Comparison of ENCODE assay signal across 26 cellular contexts in the genomic region with DNA sequence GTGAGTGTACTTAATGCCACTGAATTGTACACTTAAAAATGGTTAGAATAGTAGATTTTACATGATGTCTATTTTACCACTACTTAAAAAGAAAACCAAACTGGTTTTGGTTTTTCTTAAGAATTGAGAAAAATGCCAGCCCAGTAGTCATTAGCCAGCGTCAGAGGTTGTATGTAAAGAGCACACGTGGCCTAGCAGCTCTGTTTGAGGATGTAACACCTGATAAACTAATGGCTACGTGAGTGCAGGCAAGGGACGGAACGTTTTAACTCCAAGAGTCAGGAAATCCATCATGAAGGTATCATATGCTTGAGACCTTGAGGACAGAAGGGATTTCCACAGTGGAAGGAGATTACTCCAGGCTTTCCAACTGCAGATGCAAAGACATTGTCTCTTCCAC.
DNase-seq lines count a peak whose midpoint lies in the region; ATAC-seq, FAIRE-seq and TF ChIP-seq lines count a peak whose summit lies in the region.
"Had no signal": no experiment of that assay in that cellular context is flagged by ENCODE, and none has a peak within 500 bp of the region (broad histone marks: within the 10 kb centered on the region; RNA-seq: fewer than 3 reads in every experiment).

No MANE protein-coding gene starts in this region.

- H3K23ac ChIP-seq in H1 (ENCODE audit: insufficient read length) (no peak overlapping the region), mesendoderm (ENCODE audit: low read length) (no peak overlapping the region)

- CTCF ChIA-PET in H1 (lab: Charles Lee; ENCODE audit: partially characterized antibody): interaction anchor here (0.9 to 3.5 kb wide), 4 partner anchors 15 to 100 kb away, joined by 3 to 40 read pairs (median 14); no protein-coding TSS in a partner anchor

- H3K4ac ChIP-seq in H1 (replicated peaks; ENCODE audit: insufficient read length, low read depth, low read length): no peak overlapping the region
- no peak overlapping the region for H3K4ac ChIP-seq in mesendoderm (ENCODE audit: low read depth, low read length)

- 93% methylated on average over 5 of the region's 5 CpGs; no CpG with 5 or more reads in 1 of the 2 experiments for WGBS in H1 (ENCODE audit: extremely low coverage in 1 of 2, insufficient coverage in 1 of 2, insufficient read length in 1 of 2, insufficient replicate concordance in 2 of 2, low coverage in 1 of 2, low lambda C conversion rate in 2 of 2, missing lambda C conversion rate in 1 of 2), 2 experiments
- no CpG with 5 or more reads among the region's 5 CpGs for WGBS in mesendoderm (ENCODE audit: extremely low coverage, insufficient coverage, low lambda C conversion rate)

- peaks cover 66% of the 10 kb centered on the region for H3K36me3 Mint-ChIP-seq in HFFc6 (ENCODE audit: low read depth)
- H3K36me3 Mint-ChIP-seq: CD14-positive monocyte; CD4-positive, alpha-beta memory T cell; CD4-positive, CD25-positive, alpha-beta regulatory T cell; CD8-positive, alpha-beta memory T cell had no signal

- H2AK5ac ChIP-seq in H1 (ENCODE audit: low read depth, low read length): no peak overlapping the region
- no peak overlapping the region for H2AK5ac ChIP-seq in mesendoderm (ENCODE audit: low read length)

- no peaks in the 10 kb centered on the region for H3K36me3 ChIP-seq in H1 (ENCODE audit: control insufficient read depth in 2 of 4, insufficient read depth in 4 of 4, low read length in 3 of 4)
- no peaks in the 10 kb centered on the region for H3K36me3 ChIP-seq in mesendoderm (ENCODE audit: control insufficient read depth, insufficient read depth, low read length)
- H3K36me3 ChIP-seq: BE2C, BLaER1 had no signal

- POLR2A ChIA-PET in H1 (lab: Charles Lee; ENCODE audit: partially characterized antibody): no interaction called here

- H3K9ac ChIP-seq in H1 (replicated peaks in 1 of 4; ENCODE audit: extremely low read depth in 1 of 4, low read depth in 3 of 4, low read length in 3 of 4) (no peak overlapping the region), mesendoderm (ENCODE audit: low read length) (no peak overlapping the region)
- H3K9ac ChIP-seq: BLaER1 had no signal

- no peaks in the 10 kb centered on the region for H3K9me3 ChIP-seq in H1 (ENCODE audit: insufficient read depth in 2 of 2, low read depth in 1 of 2, low read length in 1 of 2)
- H3K9me3 ChIP-seq: BE2C had no signal

- H3K27ac ChIP-seq in H1 (ENCODE audit: low read depth, low read length) (no peak overlapping the region), mesendoderm (ENCODE audit: low read depth, low read length) (no peak overlapping the region)
- H3K27ac ChIP-seq: BLaER1 had no signal

- H3K23me2 ChIP-seq in H1 (ENCODE audit: low read depth, low read length): no peaks in the 10 kb centered on the region

- DNase-seq in HFFc6 (no peak), H1 (ENCODE audit: low read depth in 1 of 2, low spot score in 2 of 2) (no peak), mesendoderm (peak; percentile 81), NCI-H2081 (lab: John Stamatoyannopoulos, UW) (no peak), DMS53 treated with DMSO at 0.1 percent for 48 hours (lab: John Stamatoyannopoulos, UW; ENCODE audit: unreplicated experiment) (no peak), epidermal melanocyte (ENCODE audit: insufficient read length, low spot score) (no peak)
- DNase-seq: 8988T; ACHN; BE2C; C1 segment of cervical spinal cord; CD4-positive, alpha-beta memory T cell; CD4-positive, CD25-positive, alpha-beta regulatory T cell; CD8-positive, alpha-beta memory T cell; COR-L47; DMS 273 treated with DMSO at 0.1 percent for 48 hours; DMS153; DMS53; DMS79 treated with DMSO at 0.1 percent for 48 hours; GF-D8 had no signal

- H3K4me3 ChIP-seq in H1 (ENCODE audit: extremely low read depth in 1 of 4, insufficient read depth in 2 of 4, low read depth in 3 of 4, low read length in 4 of 4) (no peak overlapping the region), mesendoderm (ENCODE audit: low read length) (no peak overlapping the region)
- H3K4me3 ChIP-seq: BLaER1 had no signal

- H3K4me3 Mint-ChIP-seq in HFFc6: no peak overlapping the region
- H3K4me3 Mint-ChIP-seq: CD4-positive, alpha-beta memory T cell; CD4-positive, CD25-positive, alpha-beta regulatory T cell; CD8-positive, alpha-beta memory T cell had no signal

- peaks cover 86% of the 10 kb centered on the region for H3K4me1 Mint-ChIP-seq in HFFc6 (ENCODE audit: low read depth)
- H3K4me1 Mint-ChIP-seq: CD14-positive monocyte had no signal

- H3K79me1 ChIP-seq in H1 (ENCODE audit: low read depth, low read length) (no peaks in the 10 kb centered on the region), mesendoderm (ENCODE audit: low read length) (no peaks in the 10 kb centered on the region)

- H2BK15ac ChIP-seq in H1 (ENCODE audit: low read length): 0 out of 2 replicates have a peak overlapping the region, but pooled peaks have one; percentile 24
- H2BK15ac ChIP-seq in mesendoderm (replicated peaks; ENCODE audit: low read depth): no peak overlapping the region

- H4K91ac ChIP-seq in H1 (replicated peaks; ENCODE audit: insufficient read length, low read length): no peak overlapping the region

- H2BK120ac ChIP-seq in H1 (replicated peaks; ENCODE audit: low read depth, low read length): no peak overlapping the region
- no peak overlapping the region for H2BK120ac ChIP-seq in mesendoderm (ENCODE audit: low read depth, low read length)

- H2BK12ac ChIP-seq in H1 (ENCODE audit: low read depth, low read length): no peak overlapping the region

- no peaks in the 10 kb centered on the region for H3K79me2 ChIP-seq in H1 (ENCODE audit: control insufficient read depth in 1 of 2, insufficient read depth in 2 of 2, low read length in 2 of 2)
- no peaks in the 10 kb centered on the region for H3K79me2 ChIP-seq in mesendoderm (ENCODE audit: control insufficient read depth, insufficient read depth, low read length)

- H3K27me3 Mint-ChIP-seq in HFFc6 (ENCODE audit: insufficient read depth): peaks cover 2% of the 10 kb centered on the region
- H3K27me3 Mint-ChIP-seq: CD8-positive, alpha-beta memory T cell had no signal

- H3K9me3 Mint-ChIP-seq in HFFc6: peaks cover 3% of the 10 kb centered on the region
- H3K9me3 Mint-ChIP-seq: CD8-positive, alpha-beta memory T cell had no signal

- TF ChIP-seq CTCF in HFFc6 (IDR thresholded peaks at IDR 0.05) (no peak), H1 (IDR thresholded peaks at IDR 0.05; ENCODE audit: control extremely low read depth in 1 of 3, insufficient read depth in 1 of 3, low read depth in 1 of 3, low read length in 3 of 3) (no peak)

- peak overlapping the region; percentile 57; the same call in 1 of the 2 replicates for H3K27ac Mint-ChIP-seq in HFFc6
- H3K27ac Mint-ChIP-seq: CD14-positive monocyte; CD4-positive, alpha-beta memory T cell; CD4-positive, CD25-positive, alpha-beta regulatory T cell; CD8-positive, alpha-beta memory T cell had no signal

- H3K14ac ChIP-seq in H1 (ENCODE audit: insufficient read length): no peak overlapping the region

- 0 out of 2 replicates have a peak overlapping the region, but pooled peaks have one; percentile 21 for H2AFZ ChIP-seq in H1 (ENCODE audit: low read length)

- no peak for ATAC-seq in GM21786 (IDR thresholded peaks at IDR 0.05; ENCODE audit: unreplicated experiment)

- H3K4me2 ChIP-seq in H1 (ENCODE audit: insufficient read depth in 1 of 2, low read depth in 2 of 2, low read length in 2 of 2) (no peak overlapping the region), mesendoderm (ENCODE audit: low read length) (no peak overlapping the region)
- H3K4me2 ChIP-seq: BLaER1 had no signal

- FAIRE-seq in H1 (lab: Jason Lieb, UNC): no peak
- FAIRE-seq: A204.1, G401.6, GM12891, GM19239 had no signal

- no peak overlapping the region for H2BK20ac ChIP-seq in H1 (ENCODE audit: low read length)

- H3K27me3 ChIP-seq in H1 (replicated peaks in 1 of 4; ENCODE audit: control insufficient read depth in 3 of 4, extremely low read depth in 1 of 4, insufficient read depth in 3 of 4, low read length in 3 of 4) (no peaks in the 10 kb centered on the region), mesendoderm (ENCODE audit: insufficient read depth, low read length, poor library complexity) (no peaks in the 10 kb centered on the region)
- H3K27me3 ChIP-seq: BE2C, BLaER1 had no signal

- TF ChIP-seq RAD21 in H1 (IDR thresholded peaks at IDR 0.05 in 1 of 2, conservative IDR thresholded peaks at IDR 0.05 in 1 of 2; ENCODE audit: low read depth in 2 of 2, low read length in 2 of 2): no peak

- no peak for TF ChIP-seq EP300 in H1 (IDR thresholded peaks at IDR 0.05; ENCODE audit: borderline replicate concordance in 1 of 2, low read depth in 2 of 2, low read length in 2 of 2)

- H4K8ac ChIP-seq in H1 (ENCODE audit: extremely low read depth, insufficient read depth, low read length): no peak overlapping the region
- no peak overlapping the region for H4K8ac ChIP-seq in mesendoderm (ENCODE audit: low read depth, low read length)

- no peaks in the 10 kb centered on the region for H4K20me1 ChIP-seq in H1 (replicated peaks in 1 of 2; ENCODE audit: control insufficient read depth in 1 of 2, insufficient read depth in 2 of 2, low read length in 2 of 2)
- H4K20me1 ChIP-seq: BLaER1 had no signal

- peaks cover 0 to 3% (median 0%) of the 10 kb centered on the region in 4 experiments; a peak in 2 of 7 replicates for H3K4me1 ChIP-seq in H1 (replicated peaks in 1 of 4; ENCODE audit: control insufficient read depth in 3 of 4, insufficient read depth in 4 of 4, low read length in 3 of 4)
- H3K4me1 ChIP-seq in mesendoderm (ENCODE audit: control insufficient read depth, low read depth, low read length): no peaks in the 10 kb centered on the region
- H3K4me1 ChIP-seq: BLaER1 had no signal

- H4K5ac ChIP-seq in H1 (ENCODE audit: insufficient read length, low read depth, low read length) (no peak overlapping the region), mesendoderm (ENCODE audit: low read length) (no peak overlapping the region)

- H3K56ac ChIP-seq in H1 (replicated peaks; ENCODE audit: insufficient read length, low read depth, low read length) (no peak overlapping the region), mesendoderm (ENCODE audit: low read length) (no peak overlapping the region)

- no peak overlapping the region for H2BK5ac ChIP-seq in H1 (ENCODE audit: low read depth, low read length)
- H2BK5ac ChIP-seq in mesendoderm (ENCODE audit: low read length): no peak overlapping the region

- H3K18ac ChIP-seq in H1 (ENCODE audit: extremely low read depth, low read length): no peak overlapping the region
- no peak overlapping the region for H3K18ac ChIP-seq in mesendoderm (ENCODE audit: low read length)

- TF ChIP-seq POLR2A in H1 (IDR thresholded peaks at IDR 0.05; ENCODE audit: control extremely low read depth in 1 of 2, low read depth in 2 of 2, low read length in 2 of 2): no peak

TF ChIP-seq in H1, 55 proteins besides CTCF, POLR2A, EP300 and RAD21 (continues in another document):
- no peak for TF ChIP-seq POLR2AphosphoS5 (IDR thresholded peaks at IDR 0.05; ENCODE audit: low read depth, low read length)
- TF ChIP-seq ASH2L (IDR thresholded peaks at IDR 0.05; ENCODE audit: low read length): no peak
- TF ChIP-seq, protein P1, sequence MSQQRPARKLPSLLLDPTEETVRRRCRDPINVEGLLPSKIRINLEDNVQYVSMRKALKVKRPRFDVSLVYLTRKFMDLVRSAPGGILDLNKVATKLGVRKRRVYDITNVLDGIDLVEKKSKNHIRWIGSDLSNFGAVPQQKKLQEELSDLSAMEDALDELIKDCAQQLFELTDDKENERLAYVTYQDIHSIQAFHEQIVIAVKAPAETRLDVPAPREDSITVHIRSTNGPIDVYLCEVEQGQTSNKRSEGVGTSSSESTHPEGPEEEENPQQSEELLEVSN (IDR thresholded peaks at IDR 0.05): no peak
- no peak for TF ChIP-seq TCF12 (IDR thresholded peaks at IDR 0.05; ENCODE audit: low read depth, low read length)
